ENCODE assay signal across 9 cellular contexts in the genomic region with DNA sequence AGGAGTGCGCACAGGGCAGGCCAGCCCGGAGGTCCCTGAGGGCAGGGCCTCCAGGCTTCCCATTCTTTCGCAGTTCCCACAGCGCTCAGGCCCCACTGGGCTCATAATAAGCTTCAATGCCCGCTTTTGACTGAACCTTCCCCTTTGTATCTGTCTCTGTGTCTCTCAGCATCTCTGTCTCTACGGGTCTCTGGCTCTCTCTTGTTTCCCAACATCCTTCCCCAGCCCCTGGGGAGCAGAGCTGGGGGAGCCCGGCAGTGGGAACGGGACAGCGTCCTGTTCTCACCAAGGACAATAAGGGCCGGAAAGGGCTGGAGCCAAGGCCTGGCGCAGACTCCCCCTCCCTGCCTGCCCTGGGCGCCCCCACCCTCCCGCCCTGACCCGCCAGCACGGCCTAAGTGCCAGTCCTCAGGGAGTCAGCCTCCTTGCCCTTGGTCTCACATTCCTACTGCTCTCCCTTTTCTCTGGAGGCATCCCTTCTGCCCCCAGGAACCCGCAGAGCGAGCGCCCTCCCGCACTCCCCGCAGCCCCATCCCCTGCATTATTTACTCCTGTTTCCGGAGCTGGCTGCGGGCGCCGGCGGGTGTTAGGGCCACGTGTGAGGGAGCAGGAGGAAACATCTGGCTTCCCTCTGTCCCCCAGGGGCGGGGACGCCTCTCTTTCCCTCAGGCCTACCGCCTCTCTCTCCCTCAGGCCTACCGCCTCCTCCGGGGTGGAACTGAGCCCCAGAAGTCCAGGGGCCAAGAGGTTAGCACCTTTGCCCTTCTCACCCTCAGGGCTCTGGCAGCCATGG.
DNase-seq lines count a peak whose midpoint lies in the region; ATAC-seq lines count a peak whose summit lies in the region.
"Had no signal": no experiment of that assay in that cellular context is flagged by ENCODE, and none has a peak within 500 bp of the region (broad histone marks: within the 10 kb centered on the region; RNA-seq: fewer than 3 reads in every experiment).

No MANE protein-coding gene starts in this region.

- H3K4me1 ChIP-seq in iPS-15b (ENCODE audit: control insufficient read depth, insufficient read depth, low read length) = peaks cover 3% of the 10 kb centered on the region

- peaks cover 18% of the 10 kb centered on the region for H3K4me1 Mint-ChIP-seq in stimulated activated effector memory CD8-positive, alpha-beta T cell treated with anti-CD3 and anti-CD28 coated beads, Interleukin-12 subunit alpha, Interleukin-12 subunit beta, amount 100 ng/mL, for 72 hours

- H3K4me3 ChIP-seq in iPS-15b (ENCODE audit: low read depth, low read length) = peak overlapping the region; percentile 76
- H3K4me3 ChIP-seq: tibial artery had no signal

- DNase-seq in NCI-H2081 (lab: John Stamatoyannopoulos, UW) = peak; percentile 24 to 78
- DNase-seq in NCI-H2081 treated with DMSO at 0.1 percent for 48 hours (lab: John Stamatoyannopoulos, UW) = no peak
- peak; percentile 47 for DNase-seq in activated CD8-positive, alpha-beta memory T cell treated with anti-CD3 and anti-CD28 coated beads, Interleukin-2, amount 50 U/mL, for 48 hours
- DNase-seq in stimulated activated effector memory CD8-positive, alpha-beta T cell treated with anti-CD3 and anti-CD28 coated beads, Interleukin-12 subunit alpha, Interleukin-12 subunit beta, amount 100 ng/mL, for 72 hours (ENCODE audit: low spot score in 2 of 2) = no peak
- DNase-seq in NCI-H510A treated with DMSO at 0.1 percent for 48 hours (lab: John Stamatoyannopoulos, UW) = no peak

- no peak overlapping the region for H3K9ac ChIP-seq in iPS-15b (ENCODE audit: low read depth, low read length)

- peak overlapping the region; percentile 74 for H3K27ac Mint-ChIP-seq in stimulated activated effector memory CD8-positive, alpha-beta T cell treated with anti-CD3 and anti-CD28 coated beads, Interleukin-12 subunit alpha, Interleukin-12 subunit beta, amount 100 ng/mL, for 72 hours

- H3K27me3 ChIP-seq in iPS-15b (ENCODE audit: control insufficient read depth, insufficient read depth, low read length) = no peaks in the 10 kb centered on the region

- peaks cover 3% of the 10 kb centered on the region for H3K36me3 ChIP-seq in iPS-15b (ENCODE audit: control insufficient read depth, insufficient read depth, low read length)

- ATAC-seq in stimulated activated effector memory CD8-positive, alpha-beta T cell treated with anti-CD3 and anti-CD28 coated beads, Interleukin-12 subunit alpha, Interleukin-12 subunit beta, amount 100 ng/mL, for 72 hours = no peak
- no peak for ATAC-seq in GM19351 (IDR thresholded peaks at IDR 0.05; ENCODE audit: unreplicated experiment)
- ATAC-seq in GM18868 (IDR thresholded peaks at IDR 0.05; ENCODE audit: unreplicated experiment) = no peak

- no peaks in the 10 kb centered on the region for H3K9me3 Mint-ChIP-seq in stimulated activated effector memory CD8-positive, alpha-beta T cell treated with anti-CD3 and anti-CD28 coated beads, Interleukin-12 subunit alpha, Interleukin-12 subunit beta, amount 100 ng/mL, for 72 hours

- peaks cover 31% of the 10 kb centered on the region for H3K36me3 Mint-ChIP-seq in stimulated activated effector memory CD8-positive, alpha-beta T cell treated with anti-CD3 and anti-CD28 coated beads, Interleukin-12 subunit alpha, Interleukin-12 subunit beta, amount 100 ng/mL, for 72 hours

- peak overlapping the region; percentile 13 for H3K4me3 Mint-ChIP-seq in stimulated activated effector memory CD8-positive, alpha-beta T cell treated with anti-CD3 and anti-CD28 coated beads, Interleukin-12 subunit alpha, Interleukin-12 subunit beta, amount 100 ng/mL, for 72 hours

- H3K9me3 ChIP-seq in iPS-15b (ENCODE audit: control insufficient read depth, insufficient read depth, low read length) = no peaks in the 10 kb centered on the region
- H3K9me3 ChIP-seq: tibial artery had no signal

Comparison
In these comparisons a context has a peak if more than half of its experiments do, and no peak if none do; other contexts are left out.
1. DNase-seq: peak in NCI-H2081 (2 of 2) and activated CD8-positive, alpha-beta memory T cell treated with anti-CD3 and anti-CD28 coated beads, Interleukin-2, amount 50 U/mL, for 48 hours (single experiment); none in NCI-H2081 treated with DMSO at 0.1 percent for 48 hours (single experiment), stimulated activated effector memory CD8-positive, alpha-beta T cell treated with anti-CD3 and anti-CD28 coated beads, Interleukin-12 subunit alpha, Interleukin-12 subunit beta, amount 100 ng/mL, for 72 hours (0 of 2) and NCI-H510A treated with DMSO at 0.1 percent for 48 hours (single experiment).